21 cellular contexts compared by ENCODE assay signal in genomic region chr2:60976271-60976670, GRCh38. TPM values are rescaled to one million over a fixed set of nuclear protein-coding genes. Genes with fewer than 3 reads are reported as not detected.
DNase-seq lines count a peak whose midpoint lies in the region; ATAC-seq and TF ChIP-seq lines count a peak whose summit lies in the region.
"Had no signal": no experiment of that assay in that cellular context is flagged by ENCODE, and none has a peak within 500 bp of the region (broad histone marks: within the 10 kb centered on the region; RNA-seq: fewer than 3 reads in every experiment).

No MANE protein-coding gene starts in this region.

- peak overlapping the region in 2 of 3 donors; percentile 6 to 90 for H3K27ac Mint-ChIP-seq in IgD-negative memory B cell
- H3K27ac Mint-ChIP-seq in progenitor cell of endocrine pancreas = peak overlapping the region; percentile 8
- H3K27ac Mint-ChIP-seq: GM23338 had no signal

- H3K9me3 Mint-ChIP-seq in IgD-negative memory B cell (no peaks in the 10 kb centered on the region), progenitor cell of endocrine pancreas (ENCODE audit: low read depth) (no peaks in the 10 kb centered on the region)
- H3K9me3 Mint-ChIP-seq: CD4-positive, alpha-beta memory T cell; GM23338 had no signal

- H3K4me1 Mint-ChIP-seq in IgD-negative memory B cell (peaks cover 51 to 62% (median 54%) of the 10 kb centered on the region in 3 donors), progenitor cell of endocrine pancreas (ENCODE audit: low read depth) (peaks cover 3% of the 10 kb centered on the region)
- H3K4me1 Mint-ChIP-seq: GM23338 had no signal

- H3K79me2 ChIP-seq in SU-DHL-6 (ENCODE audit: insufficient read depth, low read length) = peaks cover 7% of the 10 kb centered on the region; the same call in 1 of the 2 replicates

- no peak overlapping the region for H2AFZ ChIP-seq in SU-DHL-6 (ENCODE audit: low read depth, low read length, severe bottlenecking)
- H2AFZ ChIP-seq: GM23338 had no signal

- peak; percentile 21 for ATAC-seq in foreskin keratinocyte
- ATAC-seq in GM21367 (IDR thresholded peaks at IDR 0.05; ENCODE audit: unreplicated experiment) = no peak
- ATAC-seq in GM18498 (IDR thresholded peaks at IDR 0.05; ENCODE audit: unreplicated experiment) = no peak
- ATAC-seq: GM23338, HCT116 had no signal

- H3K27me3 ChIP-seq in SU-DHL-6 (ENCODE audit: low read length) (no peaks in the 10 kb centered on the region), foreskin keratinocyte (no peaks in the 10 kb centered on the region)
- H3K27me3 ChIP-seq: BE2C had no signal

- WGBS in lower leg skin, 2 donors = 69 to 73% methylated on average over 3 of the region's 3 CpGs

- intact Hi-C loops in lower leg skin (cut with DNase I; ENCODE audit: low total_unique reads) = no loop called here

- H3K9me3 ChIP-seq in SU-DHL-6 (ENCODE audit: insufficient read depth, low read length) = no peaks in the 10 kb centered on the region
- H3K9me3 ChIP-seq: BE2C had no signal

- peak in 1 of 2 donors; percentile 22 for DNase-seq in foreskin keratinocyte
- DNase-seq in progenitor cell of endocrine pancreas (ENCODE audit: low spot score, unreplicated experiment) = no peak
- no peak for DNase-seq in NCI-H1417 treated with DMSO at 0.1 percent for 48 hours (lab: John Stamatoyannopoulos, UW)
- no peak for DNase-seq in lower leg skin (ENCODE audit: low spot score in 2 of 2)
- DNase-seq: BE2C; Calu3; CD4-positive, alpha-beta memory T cell; DMS53; KBM-7; NCI-H1048; NCI-H1694 treated with DMSO at 0.1 percent for 48 hours; NCI-H226; NCI-H526; NK-92 treated with Interleukin-12 subunit alpha and Interleukin-12 subunit beta, amount 100 ng/mL, for 24 hours had no signal

- H3K36me3 Mint-ChIP-seq in IgD-negative memory B cell (no peaks in the 10 kb centered on the region), progenitor cell of endocrine pancreas (ENCODE audit: insufficient read depth) (no peaks in the 10 kb centered on the region)
- H3K36me3 Mint-ChIP-seq: CD4-positive, alpha-beta memory T cell had no signal

- H3K27ac ChIP-seq in SU-DHL-6 (ENCODE audit: low read depth, low read length) (peak overlapping the region; percentile 96), foreskin keratinocyte (no peak overlapping the region)
- H3K27ac ChIP-seq: RWPE1 had no signal

- H3K4me3 ChIP-seq in SU-DHL-6 (ENCODE audit: insufficient read depth, low read length, poor library complexity, severe bottlenecking) = peak overlapping the region; percentile 0
- no peak overlapping the region for H3K4me3 ChIP-seq in lower leg skin (ENCODE audit: low read depth, poor library complexity, severe bottlenecking)
- H3K4me3 ChIP-seq: GM23338 had no signal

- peak overlapping the region; percentile 76 for H3K4me2 ChIP-seq in SU-DHL-6 (ENCODE audit: low read depth, low read length, poor library complexity, severe bottlenecking)
- H3K4me2 ChIP-seq: GM23338 had no signal

- no peaks in the 10 kb centered on the region for H3K36me3 ChIP-seq in SU-DHL-6 (ENCODE audit: low read length)
- H3K36me3 ChIP-seq: BE2C had no signal

- peak overlapping the region; percentile 51 for H3K9ac ChIP-seq in SU-DHL-6 (ENCODE audit: low read length)

- peaks cover 67% of the 10 kb centered on the region for H3F3A ChIP-seq in SU-DHL-6 (ENCODE audit: insufficient read depth)

- H3K9me2 ChIP-seq in SU-DHL-6 (replicated peaks; ENCODE audit: insufficient read depth, low read length) = no peaks in the 10 kb centered on the region

- no peak for TF ChIP-seq POLR2A in lower leg skin (IDR thresholded peaks at IDR 0.05)

- TF ChIP-seq CTCF in SU-DHL-6 (IDR thresholded peaks at IDR 0.05; ENCODE audit: insufficient read depth, low read length, poor library complexity, severe bottlenecking) = no peak
- TF ChIP-seq CTCF in foreskin keratinocyte (conservative IDR thresholded peaks at IDR 0.05) = no peak
- TF ChIP-seq CTCF in progenitor cell of endocrine pancreas (IDR thresholded peaks at IDR 0.05; ENCODE audit: unreplicated experiment) = no peak
- no peak for TF ChIP-seq CTCF in lower leg skin (IDR thresholded peaks at IDR 0.05)

- H4K20me1 ChIP-seq in SU-DHL-6 (ENCODE audit: low read depth, low read length) = no peaks in the 10 kb centered on the region

- H3K4me1 ChIP-seq in foreskin keratinocyte = peaks cover 10% of the 10 kb centered on the region
- H3K4me1 ChIP-seq: BE2C had no signal

- peak overlapping the region in 2 of 4 donors; percentile 20 to 50 for H3K4me3 Mint-ChIP-seq in IgD-negative memory B cell
- no peak overlapping the region for H3K4me3 Mint-ChIP-seq in progenitor cell of endocrine pancreas (ENCODE audit: low read depth)
- H3K4me3 Mint-ChIP-seq: CD4-positive, alpha-beta memory T cell; GM23338 had no signal

- H3K27me3 Mint-ChIP-seq in IgD-negative memory B cell (no peaks in the 10 kb centered on the region), progenitor cell of endocrine pancreas (no peaks in the 10 kb centered on the region)
- H3K27me3 Mint-ChIP-seq: CD4-positive, alpha-beta memory T cell had no signal

RNA-seq across cellular contexts. Expression of gene PEX13, which starts 41.2 kb away (rescaled TPM):
- polyA plus RNA-seq in IgD-negative memory B cell (10.0 TPM), foreskin keratinocyte (7.0 and 8.2 TPM in 2 replicates)
- total RNA-seq in foreskin keratinocyte (20.7 and 22.3 TPM in 2 replicates), progenitor cell of endocrine pancreas (34.0 and 37.6 TPM in 2 replicates), lower leg skin (10 to 100 TPM; 37.4 to 83.2 (median 47.7) TPM)

RNA-seq across cellular contexts. Expression of gene PUS10, which starts 41.8 kb away (rescaled TPM):
- polyA plus RNA-seq in IgD-negative memory B cell (6.8 TPM), foreskin keratinocyte (1.1 and 1.3 TPM in 2 replicates)
- total RNA-seq in foreskin keratinocyte (3.1 and 3.4 TPM in 2 replicates), progenitor cell of endocrine pancreas (7.1 and 8.2 TPM in 2 replicates), lower leg skin (10 to 100 TPM in 1 of 4 donors, 1 to 10 TPM in 3; 3.6 to 10.2 (median 6.0) TPM)
